ENCODE assay signal across 1 cellular context in genomic region chr7:101126651-101127459, GRCh38.
TF ChIP-seq lines count a peak whose summit lies in the region.

Gene SERPINE1, plus strand, starts transcription at chr7:101127104. Its CDS starts 1,290 bp downstream, at chr7:101128394.

TF ChIP-seq in HepG2, 621 proteins besides CTCF, POLR2A, EP300 and RAD21 (continued from another document):
- TF ChIP-seq, protein P1, sequence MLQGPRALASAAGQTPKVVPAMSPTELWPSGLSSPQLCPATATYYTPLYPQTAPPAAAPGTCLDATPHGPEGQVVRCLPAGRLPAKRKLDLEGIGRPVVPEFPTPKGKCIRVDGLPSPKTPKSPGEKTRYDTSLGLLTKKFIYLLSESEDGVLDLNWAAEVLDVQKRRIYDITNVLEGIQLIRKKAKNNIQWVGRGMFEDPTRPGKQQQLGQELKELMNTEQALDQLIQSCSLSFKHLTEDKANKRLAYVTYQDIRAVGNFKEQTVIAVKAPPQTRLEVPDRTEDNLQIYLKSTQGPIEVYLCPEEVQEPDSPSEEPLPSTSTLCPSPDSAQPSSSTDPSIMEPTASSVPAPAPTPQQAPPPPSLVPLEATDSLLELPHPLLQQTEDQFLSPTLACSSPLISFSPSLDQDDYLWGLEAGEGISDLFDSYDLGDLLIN (CRISPR knock-in tag; IDR thresholded peaks at IDR 0.05; ENCODE audit: borderline replicate concordance): no peak; the same call in 1 of the 2 replicates
- TF ChIP-seq TEAD3 (CRISPR knock-in tag; optimal IDR thresholded peaks at IDR 0.05; ENCODE audit: borderline replicate concordance) (peak; percentile 92), SMARCE1 (IDR thresholded peaks at IDR 0.05; ENCODE audit: borderline replicate concordance) (no peak), ZNF557 (CRISPR knock-in tag; IDR thresholded peaks at IDR 0.05) (peak; percentile 72)
